28 cellular contexts compared by ENCODE assay signal in genomic region chr6:126631343-126631742, GRCh38.
DNase-seq lines count a peak whose midpoint lies in the region; ATAC-seq and TF ChIP-seq lines count a peak whose summit lies in the region.
"Had no signal": no experiment of that assay in that cellular context is flagged by ENCODE, and none has a peak within 500 bp of the region (broad histone marks: within the 10 kb centered on the region; RNA-seq: fewer than 3 reads in every experiment).

No MANE protein-coding gene starts in this region.

- DNase-seq in AG09309 (ENCODE audit: low read depth) (peak; percentile 18), SK-N-DZ (ENCODE audit: low spot score) (peak; percentile 4), fibroblast of mammary gland (ENCODE audit: low read depth) (peak; percentile 90), myocyte (ENCODE audit: low read depth) (peak; percentile 21), CD1c-positive myeloid dendritic cell (ENCODE audit: extremely low spot score) (no peak), ACHN (no peak)
- no peak for DNase-seq in activated CD4-positive, CD25-positive, alpha-beta regulatory T cell (lab: John Stamatoyannopoulos, UW)
- DNase-seq: activated CD4-positive, alpha-beta T cell treated with anti-CD3 and anti-CD28 coated beads, Interleukin-2, amount 10 ng/mL, durations not matched to agents 7 days and 5 days; activated effector memory CD4-positive, alpha-beta T cell treated with anti-CD3 and anti-CD28 coated beads, Interleukin-2, amount 50 U/mL, for 16 hours; activated naive CD8-positive, alpha-beta T cell treated with anti-CD3 and anti-CD28 coated beads for 36 hours; CD8-positive, alpha-beta memory T cell; EL; H7; MM.1S; NCI-H1417; NCI-H2029 treated with DMSO at 0.1 percent for 48 hours; NCI-H345; Peyer's patch; SHP77 treated with DMSO at 0.1 percent for 48 hours; small intestine; stimulated activated naive CD8-positive, alpha-beta T cell treated with anti-CD3 and anti-CD28 coated beads, Interleukin-15, amount 100 ng/mL, for 72 hours; T-cell had no signal

- H3K4me3 ChIP-seq in AG09309 (ENCODE audit: control insufficient read depth, low read depth, low read length) (no peak overlapping the region), fibroblast of mammary gland (ENCODE audit: control insufficient read depth, low read depth, low read length) (no peak overlapping the region)
- H3K4me3 ChIP-seq: ascending aorta, cardiac muscle cell, GM12878, hepatocyte, Peyer's patch, thoracic aorta had no signal

- in situ Hi-C loops in ACHN (cut with HindIII; ENCODE audit: low pct_ligation_motif_present, low pct_unique_long_range_greater_than_20kb, low sequenced_read_pairs): no loop called here

- TF ChIP-seq CTCF in AG09309 (IDR thresholded peaks at IDR 0.05; ENCODE audit: control insufficient read depth, insufficient read depth, low read depth, low read length, missing control alignments) (no peak), fibroblast of mammary gland (conservative IDR thresholded peaks at IDR 0.05; ENCODE audit: control insufficient read depth, insufficient read depth, low read depth, low read length) (no peak)

- ATAC-seq in HG03354 (IDR thresholded peaks at IDR 0.05; ENCODE audit: poor library complexity, severe bottlenecking, unreplicated experiment): no peak
- ATAC-seq: GM12878; stimulated activated naive CD8-positive, alpha-beta T cell treated with anti-CD3 and anti-CD28 coated beads, Interleukin-15, amount 100 ng/mL, for 72 hours; T-cell had no signal

Comparison
In these comparisons a context has a peak if more than half of its experiments do, and no peak if none do; other contexts are left out.
1. DNase-seq: peak in AG09309 (single experiment), SK-N-DZ (single experiment), fibroblast of mammary gland (single experiment) and myocyte (single experiment); none in CD1c-positive myeloid dendritic cell (single experiment), ACHN (single experiment) and activated CD4-positive, CD25-positive, alpha-beta regulatory T cell (0 of 4).